Comparison of ENCODE assay signal across 1 cellular context in the genomic region with DNA sequence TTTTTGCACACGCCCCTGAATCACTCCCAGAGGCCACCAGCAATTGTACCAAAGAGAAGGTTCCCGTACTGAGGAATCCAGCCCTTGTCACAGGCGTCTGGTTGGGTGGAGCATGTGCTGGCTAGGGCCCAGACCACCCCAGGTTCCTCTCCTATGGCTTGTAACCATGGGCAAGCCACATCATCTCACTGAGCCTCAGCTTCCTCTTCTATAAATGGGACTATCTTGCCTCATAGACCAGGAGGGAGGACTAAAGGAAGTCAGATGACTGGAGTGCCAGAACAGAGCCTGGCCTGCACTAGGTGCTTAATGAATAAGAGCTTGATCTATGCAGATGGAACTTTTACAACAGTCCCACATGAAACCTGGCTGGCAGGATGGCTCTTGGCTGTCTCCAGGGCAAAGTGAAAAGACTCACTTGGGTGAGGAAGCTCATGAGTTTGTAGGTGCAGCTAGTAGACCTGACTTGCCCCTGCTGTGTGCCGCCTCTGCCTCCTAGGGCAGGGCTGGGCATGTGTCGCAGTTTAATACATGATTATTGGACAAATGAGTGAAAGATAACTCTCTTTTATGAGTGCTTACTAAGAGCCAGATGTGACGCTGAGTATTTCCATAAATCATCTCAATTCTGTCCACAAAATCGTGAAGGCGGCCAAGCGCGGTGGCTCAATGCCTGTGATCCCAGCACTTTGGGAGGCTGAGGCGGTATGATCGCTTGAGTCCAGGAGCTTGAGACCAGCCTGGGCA.
TF ChIP-seq lines count a peak whose summit lies in the region.

No MANE protein-coding gene starts in this region.

TF ChIP-seq in WTC11, 78 proteins besides CTCF, POLR2A, EP300 and RAD21:
- TF ChIP-seq JUN (CRISPR knock-in tag; IDR thresholded peaks at IDR 0.05) (no peak), E2F5 (CRISPR knock-in tag; IDR thresholded peaks at IDR 0.05) (no peak), TCF7 (CRISPR knock-in tag; IDR thresholded peaks at IDR 0.05; ENCODE audit: low read depth) (no peak), FOXK1 (CRISPR knock-in tag; IDR thresholded peaks at IDR 0.05) (no peak), ZNF671 (CRISPR knock-in tag; IDR thresholded peaks at IDR 0.05) (no peak), NFATC4 (CRISPR knock-in tag; IDR thresholded peaks at IDR 0.05) (no peak), SMAD4 (CRISPR knock-in tag; IDR thresholded peaks at IDR 0.05) (no peak), NFE2L1 (CRISPR knock-in tag; IDR thresholded peaks at IDR 0.05) (no peak), GTF2I (CRISPR knock-in tag; conservative IDR thresholded peaks at IDR 0.05) (no peak), TEAD4 (CRISPR knock-in tag; IDR thresholded peaks at IDR 0.05) (no peak), RELA (CRISPR knock-in tag; IDR thresholded peaks at IDR 0.05; ENCODE audit: borderline replicate concordance) (no peak), PRRX2 (CRISPR knock-in tag; IDR thresholded peaks at IDR 0.05) (no peak), FOXP4 (CRISPR knock-in tag; IDR thresholded peaks at IDR 0.05) (no peak), SP1 (CRISPR knock-in tag; conservative IDR thresholded peaks at IDR 0.05) (no peak), MXD4 (CRISPR knock-in tag; IDR thresholded peaks at IDR 0.05; ENCODE audit: borderline replicate concordance) (no peak)
- TF ChIP-seq, protein P1, sequence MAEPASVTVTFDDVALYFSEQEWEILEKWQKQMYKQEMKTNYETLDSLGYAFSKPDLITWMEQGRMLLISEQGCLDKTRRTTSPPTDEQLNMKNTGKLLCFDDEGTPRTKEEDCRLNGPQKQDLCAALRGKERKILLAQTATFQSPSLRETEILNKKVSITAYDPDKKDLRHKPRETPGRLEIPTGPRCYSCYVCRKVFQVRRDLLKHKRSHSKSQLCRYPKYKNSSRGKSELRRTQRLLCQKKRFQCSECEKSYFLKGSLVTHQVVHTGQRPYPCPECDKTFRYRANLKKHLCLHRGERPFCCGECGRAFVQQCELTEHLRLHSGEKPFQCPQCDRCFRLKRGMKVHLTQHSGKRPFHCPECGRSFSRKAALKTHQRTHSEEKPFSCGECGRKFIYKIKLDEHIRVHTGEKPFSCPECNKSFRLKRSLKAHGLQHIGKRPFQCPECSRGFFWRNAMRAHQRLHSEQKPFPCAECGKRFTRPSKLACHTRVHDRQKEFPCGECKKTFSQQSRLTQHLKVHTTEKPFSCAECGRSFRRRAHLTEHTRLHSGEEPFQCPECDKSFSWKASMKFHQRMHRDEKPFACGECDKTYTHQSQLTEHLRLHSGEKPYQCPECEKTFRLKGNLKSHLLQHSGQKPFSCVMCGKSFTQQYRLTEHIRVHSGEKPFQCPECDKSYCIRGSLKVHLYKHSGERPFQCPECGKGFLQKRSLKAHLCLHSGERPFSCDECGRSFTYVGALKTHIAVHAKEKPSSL (CRISPR knock-in tag; conservative IDR thresholded peaks at IDR 0.05): no peak
- TF ChIP-seq, protein P2, sequence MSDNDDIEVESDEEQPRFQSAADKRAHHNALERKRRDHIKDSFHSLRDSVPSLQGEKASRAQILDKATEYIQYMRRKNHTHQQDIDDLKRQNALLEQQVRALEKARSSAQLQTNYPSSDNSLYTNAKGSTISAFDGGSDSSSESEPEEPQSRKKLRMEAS (CRISPR knock-in tag; IDR thresholded peaks at IDR 0.05): no peak
- TF ChIP-seq, protein P3, sequence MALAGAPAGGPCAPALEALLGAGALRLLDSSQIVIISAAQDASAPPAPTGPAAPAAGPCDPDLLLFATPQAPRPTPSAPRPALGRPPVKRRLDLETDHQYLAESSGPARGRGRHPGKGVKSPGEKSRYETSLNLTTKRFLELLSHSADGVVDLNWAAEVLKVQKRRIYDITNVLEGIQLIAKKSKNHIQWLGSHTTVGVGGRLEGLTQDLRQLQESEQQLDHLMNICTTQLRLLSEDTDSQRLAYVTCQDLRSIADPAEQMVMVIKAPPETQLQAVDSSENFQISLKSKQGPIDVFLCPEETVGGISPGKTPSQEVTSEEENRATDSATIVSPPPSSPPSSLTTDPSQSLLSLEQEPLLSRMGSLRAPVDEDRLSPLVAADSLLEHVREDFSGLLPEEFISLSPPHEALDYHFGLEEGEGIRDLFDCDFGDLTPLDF (CRISPR knock-in tag; IDR thresholded peaks at IDR 0.05): no peak
- TF ChIP-seq, protein P4, sequence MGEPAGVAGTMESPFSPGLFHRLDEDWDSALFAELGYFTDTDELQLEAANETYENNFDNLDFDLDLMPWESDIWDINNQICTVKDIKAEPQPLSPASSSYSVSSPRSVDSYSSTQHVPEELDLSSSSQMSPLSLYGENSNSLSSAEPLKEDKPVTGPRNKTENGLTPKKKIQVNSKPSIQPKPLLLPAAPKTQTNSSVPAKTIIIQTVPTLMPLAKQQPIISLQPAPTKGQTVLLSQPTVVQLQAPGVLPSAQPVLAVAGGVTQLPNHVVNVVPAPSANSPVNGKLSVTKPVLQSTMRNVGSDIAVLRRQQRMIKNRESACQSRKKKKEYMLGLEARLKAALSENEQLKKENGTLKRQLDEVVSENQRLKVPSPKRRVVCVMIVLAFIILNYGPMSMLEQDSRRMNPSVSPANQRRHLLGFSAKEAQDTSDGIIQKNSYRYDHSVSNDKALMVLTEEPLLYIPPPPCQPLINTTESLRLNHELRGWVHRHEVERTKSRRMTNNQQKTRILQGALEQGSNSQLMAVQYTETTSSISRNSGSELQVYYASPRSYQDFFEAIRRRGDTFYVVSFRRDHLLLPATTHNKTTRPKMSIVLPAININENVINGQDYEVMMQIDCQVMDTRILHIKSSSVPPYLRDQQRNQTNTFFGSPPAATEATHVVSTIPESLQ (CRISPR knock-in tag; IDR thresholded peaks at IDR 0.05): no peak
